In genomic region chr20:41327178-41327577, GRCh38 we compare ENCODE assay signal across 26 cellular contexts. TPM values are rescaled to one million over a fixed set of nuclear protein-coding genes. Genes with fewer than 3 reads are reported as not detected.
DNase-seq lines count a peak whose midpoint lies in the region; ATAC-seq, FAIRE-seq and TF ChIP-seq lines count a peak whose summit lies in the region.
"Had no signal": no experiment of that assay in that cellular context is flagged by ENCODE, and none has a peak within 500 bp of the region (broad histone marks: within the 10 kb centered on the region; RNA-seq: fewer than 3 reads in every experiment).

No MANE protein-coding gene starts in this region.

- H3K9ac ChIP-seq in mammary epithelial cell (ENCODE audit: insufficient read depth, low read length) (no peak overlapping the region), keratinocyte (ENCODE audit: control insufficient read depth, extremely low read depth, insufficient read depth, low read length) (no peak overlapping the region)
- H3K9ac ChIP-seq: BLaER1 treated with 17β-estradiol and CSF1 and Interleukin-3, amounts not matched to agents 10 nM and 100 nM had no signal

- POLR2A ChIA-PET in MCF 10A (lab: Yijun Ruan, JAX): interaction anchor here (1.3 to 4.9 kb wide), 2 partner anchors 14 to 94 kb away, joined by 6 to 48 read pairs; partner anchors contain the start of gene LPIN3
- POLR2A ChIA-PET in naive thymus-derived CD8-positive, alpha-beta T cell (lab: Charles Lee): interaction anchor here (0.6 kb wide), 1 partner anchor 286 kb away, joined by 4 read pairs; no protein-coding TSS in a partner anchor

- H3K9me3 ChIP-seq in mammary epithelial cell (replicated peaks; ENCODE audit: insufficient read depth, low read length): no peaks in the 10 kb centered on the region
- H3K9me3 ChIP-seq in ascending aorta: no peaks in the 10 kb centered on the region
- no peaks in the 10 kb centered on the region for H3K9me3 ChIP-seq in keratinocyte (ENCODE audit: control insufficient read depth, low read depth, low read length)
- H3K9me3 ChIP-seq: BLaER1 treated with 17β-estradiol and CSF1 and Interleukin-3, amounts not matched to agents 10 nM and 100 nM had no signal

- BruUV-seq in mammary epithelial cell (replicated peaks; lab: Mats Ljungman, UMichigan) (no TSS peak), MCF 10A (replicated peaks; lab: Mats Ljungman, UMichigan) (no TSS peak)

- no peaks in the 10 kb centered on the region for H3K36me3 ChIP-seq in mammary epithelial cell (ENCODE audit: insufficient read depth, low read length)
- no peaks in the 10 kb centered on the region for H3K36me3 ChIP-seq in ascending aorta
- no peaks in the 10 kb centered on the region for H3K36me3 ChIP-seq in keratinocyte (ENCODE audit: control insufficient read depth in 2 of 2, extremely low read depth in 1 of 2, insufficient read depth in 2 of 2, low read length in 2 of 2)
- H3K36me3 ChIP-seq: BLaER1 treated with 17β-estradiol and CSF1 and Interleukin-3, amounts not matched to agents 10 nM and 100 nM had no signal

- H3K9me1 ChIP-seq in keratinocyte (ENCODE audit: control insufficient read depth, extremely low read depth, insufficient read depth, low read length): no peaks in the 10 kb centered on the region

- H3K9me3 Mint-ChIP-seq in MCF 10A (ENCODE audit: unreplicated experiment): no peaks in the 10 kb centered on the region
- H3K9me3 Mint-ChIP-seq in naive thymus-derived CD8-positive, alpha-beta T cell: no peaks in the 10 kb centered on the region
- H3K9me3 Mint-ChIP-seq: CD4-positive, alpha-beta memory T cell had no signal

- in situ Hi-C loops in mammary epithelial cell (cut with MboI; ENCODE audit: low sequenced_read_pairs in 2 of 2): loop anchor here in 1 of 2 donors (25.0 kb wide), 1 partner anchor 340 kb away; no protein-coding TSS in a partner anchor

- H3K4me1 Mint-ChIP-seq in MCF 10A (ENCODE audit: insufficient read depth, unreplicated experiment): peaks cover 15% of the 10 kb centered on the region
- H3K4me1 Mint-ChIP-seq in naive thymus-derived CD8-positive, alpha-beta T cell: peaks cover 5 to 16% (median 13%) of the 10 kb centered on the region in 4 donors

- H3K36me3 Mint-ChIP-seq in MCF 10A (ENCODE audit: insufficient read depth, unreplicated experiment): no peaks in the 10 kb centered on the region
- H3K36me3 Mint-ChIP-seq in naive thymus-derived CD8-positive, alpha-beta T cell: no peaks in the 10 kb centered on the region
- H3K36me3 Mint-ChIP-seq: CD4-positive, alpha-beta memory T cell had no signal

- dilution Hi-C loops in mammary epithelial cell (cut with HindIII; ENCODE audit: low sequenced_read_pairs) (no loop called here), keratinocyte (cut with MboI; ENCODE audit: extremely low pct_ligation_motif_present, low sequenced_read_pairs) (no loop called here)

- H3K4me2 ChIP-seq in mammary epithelial cell (ENCODE audit: insufficient read depth, low read depth, low read length) (no peak overlapping the region), keratinocyte (ENCODE audit: control insufficient read depth, extremely low read depth, insufficient read depth, low read depth, low read length) (no peak overlapping the region)
- H3K4me2 ChIP-seq: BLaER1 treated with 17β-estradiol and CSF1 and Interleukin-3, amounts not matched to agents 10 nM and 100 nM; PC-9 had no signal

- no peak overlapping the region for H3K27ac Mint-ChIP-seq in MCF 10A (ENCODE audit: low read depth, unreplicated experiment)
- no peak overlapping the region for H3K27ac Mint-ChIP-seq in naive thymus-derived CD8-positive, alpha-beta T cell

- H3K79me2 ChIP-seq in mammary epithelial cell (ENCODE audit: insufficient read depth, low read length) (no peaks in the 10 kb centered on the region), keratinocyte (ENCODE audit: control insufficient read depth, insufficient read depth, low read length) (no peaks in the 10 kb centered on the region)

- no peaks in the 10 kb centered on the region for H3K27me3 Mint-ChIP-seq in MCF 10A (ENCODE audit: insufficient read depth, unreplicated experiment)
- no peaks in the 10 kb centered on the region for H3K27me3 Mint-ChIP-seq in naive thymus-derived CD8-positive, alpha-beta T cell

- no peak for ATAC-seq in naive thymus-derived CD8-positive, alpha-beta T cell

- no peak overlapping the region for H3K4me3 Mint-ChIP-seq in MCF 10A (ENCODE audit: unreplicated experiment)
- no peak overlapping the region for H3K4me3 Mint-ChIP-seq in naive thymus-derived CD8-positive, alpha-beta T cell
- H3K4me3 Mint-ChIP-seq: CD4-positive, alpha-beta memory T cell had no signal

- H4K20me1 ChIP-seq in mammary epithelial cell (ENCODE audit: insufficient read depth, low read length): no peaks in the 10 kb centered on the region
- H4K20me1 ChIP-seq in keratinocyte (ENCODE audit: control insufficient read depth, extremely low read depth, insufficient read depth, low read length): no peaks in the 10 kb centered on the region
- H4K20me1 ChIP-seq: BLaER1 treated with 17β-estradiol and CSF1 and Interleukin-3, amounts not matched to agents 10 nM and 100 nM had no signal

- FAIRE-seq in keratinocyte (lab: Jason Lieb, UNC): no peak
- FAIRE-seq: GM12891, H1 had no signal

- no peak for DNase-seq in mammary epithelial cell
- DNase-seq in MCF 10A (ENCODE audit: unreplicated experiment): no peak
- peak in 1 of 2 donors; percentile 34 for DNase-seq in ascending aorta (ENCODE audit: low spot score in 2 of 2)
- no peak for DNase-seq in keratinocyte (ENCODE audit: low read depth, low spot score)
- DNase-seq in NCI-H510A treated with DMSO at 0.1 percent for 48 hours (lab: John Stamatoyannopoulos, UW): no peak
- no peak for DNase-seq in naive thymus-derived CD8-positive, alpha-beta T cell
- no peak for DNase-seq in stimulated activated naive CD4-positive, alpha-beta T cell (lab: John Stamatoyannopoulos, UW)
- no peak for DNase-seq in activated gamma-delta T cell (lab: John Stamatoyannopoulos, UW)
- DNase-seq: ACHN; CD4-positive, alpha-beta memory T cell; DND-41; KG1; NCI-H1105; NCI-H146; NCI-H2029; NCI-H2227 treated with DMSO at 0.1 percent for 48 hours; NCI-H510A; NCI-H748 treated with DMSO at 0.1 percent for 48 hours; PC-9; RPMI8226; SHP77 treated with DMSO at 0.1 percent for 48 hours had no signal

- H3K27ac ChIP-seq in mammary epithelial cell (ENCODE audit: insufficient read depth, low read depth, low read length) (no peak overlapping the region), ascending aorta (peak overlapping the region; percentile 38 to 89), keratinocyte (ENCODE audit: control insufficient read depth, insufficient read depth, low read length) (no peak overlapping the region)
- H3K27ac ChIP-seq: 22Rv1; BLaER1 treated with 17β-estradiol and CSF1 and Interleukin-3, amounts not matched to agents 10 nM and 100 nM; PC-9; SK-N-MC had no signal

- intact Hi-C loops in mammary epithelial cell (cut with micrococcal nuclease) (loop anchor here (5.0 kb wide), 1 partner anchor 65 kb away; no protein-coding TSS in a partner anchor), MCF 10A (cut with micrococcal nuclease) (loop anchor here (10.0 kb wide), 1 partner anchor 322 kb away; no protein-coding TSS in a partner anchor), ascending aorta (cut with DNase I) (no loop called here)

- no peak for TF ChIP-seq CTCF in mammary epithelial cell (conservative IDR thresholded peaks at IDR 0.05 in 1 of 2, IDR thresholded peaks at IDR 0.05 in 1 of 2; ENCODE audit: extremely low read depth in 1 of 2, insufficient read depth in 1 of 2, low read depth in 1 of 2, low read length in 2 of 2)
- TF ChIP-seq CTCF in MCF 10A (IDR thresholded peaks at IDR 0.05; ENCODE audit: unreplicated experiment): no peak
- no peak for TF ChIP-seq CTCF in ascending aorta (IDR thresholded peaks at IDR 0.05)
- TF ChIP-seq CTCF in keratinocyte (optimal IDR thresholded peaks at IDR 0.05 in 1 of 3, IDR thresholded peaks at IDR 0.05 in 1 of 3, conservative IDR thresholded peaks at IDR 0.05 in 1 of 3; ENCODE audit: extremely low read depth in 1 of 3, insufficient read depth in 2 of 3, low read length in 3 of 3): no peak

- WGBS in mammary epithelial cell (ENCODE audit: low coverage, missing lambda C conversion rate): 92% methylated on average over 5 of the region's 5 CpGs

- H2AFZ ChIP-seq in mammary epithelial cell (ENCODE audit: low read depth, low read length): peak overlapping the region; percentile 31
- peak overlapping the region; percentile 12 for H2AFZ ChIP-seq in keratinocyte (ENCODE audit: control insufficient read depth, low read length)
- H2AFZ ChIP-seq: PC-9 had no signal

- CTCF ChIA-PET in mammary epithelial cell (lab: Charles Lee; ENCODE audit: low non-redundant PET) (no interaction called here), MCF 10A (lab: Yijun Ruan, JAX) (interaction anchor here (1.0 to 2.1 kb wide), 5 partner anchors 12 to 192 kb away, joined by 4 to 12 read pairs (median 6); partner anchors contain the start of gene LPIN3)

- H3K27me3 ChIP-seq in mammary epithelial cell (ENCODE audit: insufficient read depth, low read length): no peaks in the 10 kb centered on the region
- H3K27me3 ChIP-seq in ascending aorta: no peaks in the 10 kb centered on the region
- no peaks in the 10 kb centered on the region for H3K27me3 ChIP-seq in keratinocyte (ENCODE audit: control insufficient read depth, extremely low read depth, insufficient read depth, low read length)
- H3K27me3 ChIP-seq: BLaER1 treated with 17β-estradiol and CSF1 and Interleukin-3, amounts not matched to agents 10 nM and 100 nM had no signal

- H3K4me3 ChIP-seq in mammary epithelial cell (replicated peaks in 1 of 3; ENCODE audit: insufficient read depth in 1 of 3, low read depth in 2 of 3, low read length in 3 of 3) (no peak overlapping the region), ascending aorta (no peak overlapping the region), keratinocyte (ENCODE audit: control insufficient read depth in 2 of 3, extremely low read depth in 1 of 3, insufficient read depth in 2 of 3, low read depth in 1 of 3, low read length in 3 of 3) (no peak overlapping the region)
- H3K4me3 ChIP-seq: BLaER1 treated with 17β-estradiol and CSF1 and Interleukin-3, amounts not matched to agents 10 nM and 100 nM; PC-9; SK-N-MC had no signal

- H3K4me1 ChIP-seq in mammary epithelial cell (ENCODE audit: insufficient read depth, low read length): peaks cover 22% of the 10 kb centered on the region
- peaks cover 9 to 14% of the 10 kb centered on the region in 2 donors for H3K4me1 ChIP-seq in ascending aorta
- H3K4me1 ChIP-seq in keratinocyte (ENCODE audit: control insufficient read depth, extremely low read depth, insufficient read depth, low read length): peaks cover 18% of the 10 kb centered on the region

RNA-seq across cellular contexts. Expression of gene ZHX3, which starts 9.6 kb away (rescaled TPM):
- total RNA-seq in mammary epithelial cell: 10 to 100 TPM; 27.0 to 39.7 TPM
- 15.3 TPM for polyA plus RNA-seq in mammary epithelial cell
- 49.7 TPM for polyA minus RNA-seq in mammary epithelial cell
- total RNA-seq in MCF 10A (2022): 23.8 and 34.1 TPM in 2 replicates
- total RNA-seq in ascending aorta: 53.3 TPM
- polyA plus RNA-seq in keratinocyte: 12.6 to 19.6 TPM (median 16.5 TPM) in 3 replicates
- polyA plus RNA-seq in keratinocyte (2011; ENCODE audit: low read depth): 7.5 TPM
- polyA plus RNA-seq in keratinocyte (2011; cell fraction: cytosol; rRNA removed): 17.2 and 21.0 TPM in 2 replicates
- 30.8 and 35.5 TPM in 2 replicates for polyA plus RNA-seq in keratinocyte (2011; cell fraction: nucleus; rRNA removed)
- polyA plus RNA-seq in keratinocyte (2012; ENCODE audit: low replicate concordance): 6.7 and 16.3 TPM in 2 replicates
- polyA minus RNA-seq in keratinocyte: 33.7 to 81.9 TPM (median 44.3 TPM) in 3 replicates
- polyA minus RNA-seq in keratinocyte (2011; cell fraction: cytosol; rRNA and poly(A)+ RNA removed): 21.5 TPM
- polyA minus RNA-seq in keratinocyte (2011; cell fraction: nucleus; rRNA and poly(A)+ RNA removed): 14.6 and 35.0 TPM in 2 replicates
- total RNA-seq in naive thymus-derived CD8-positive, alpha-beta T cell: 10 to 100 TPM; 10.4 to 10.5 TPM
- 10 to 100 TPM in 1 of 3 donors, 1 to 10 TPM in 2; 3.3 to 14.4 (median 5.0) TPM for polyA plus RNA-seq in naive thymus-derived CD8-positive, alpha-beta T cell

RNA-seq across cellular contexts. Expression of gene LPIN3, which starts 13.4 kb away (rescaled TPM):
- total RNA-seq in mammary epithelial cell (10 to 100 TPM; 16.0 to 20.8 TPM), MCF 10A (2022) (16.5 and 18.9 TPM in 2 replicates), ascending aorta (63.0 TPM)
- polyA plus RNA-seq in mammary epithelial cell (16.2 TPM), keratinocyte (15.6 to 32.4 TPM (median 18.1 TPM) in 3 replicates)
- polyA minus RNA-seq in mammary epithelial cell (16.2 TPM), keratinocyte (24.5 to 32.6 TPM (median 26.3 TPM) in 3 replicates)
- 6.8 TPM for polyA plus RNA-seq in keratinocyte (2011; ENCODE audit: low read depth)
- 5.0 and 6.8 TPM in 2 replicates for polyA plus RNA-seq in keratinocyte (2011; cell fraction: cytosol; rRNA removed)
- polyA plus RNA-seq in keratinocyte (2011; cell fraction: nucleus; rRNA removed): 99.7 and 132 TPM in 2 replicates
- 12.8 and 16.4 TPM in 2 replicates for polyA plus RNA-seq in keratinocyte (2012; ENCODE audit: low replicate concordance)
- polyA minus RNA-seq in keratinocyte (2011; cell fraction: cytosol; rRNA and poly(A)+ RNA removed): 6.7 TPM
- polyA minus RNA-seq in keratinocyte (2011; cell fraction: nucleus; rRNA and poly(A)+ RNA removed): 30.2 and 32.1 TPM in 2 replicates
- total RNA-seq in naive thymus-derived CD8-positive, alpha-beta T cell: 1 to 10 TPM in 1 of 2 experiments, under 1 TPM in 1; 0.44 to 1.0 TPM
- polyA plus RNA-seq in naive thymus-derived CD8-positive, alpha-beta T cell: under 1 TPM in 1 of 3 donors, not detected in 2; 0.15 TPM
- polyA plus RNA-seq: CD4-positive, alpha-beta memory T cell had no signal

RNA-seq across cellular contexts. Expression of gene EMILIN3, which starts 39.4 kb away (rescaled TPM):
- total RNA-seq in mammary epithelial cell: not detected
- 0.02 TPM for polyA plus RNA-seq in mammary epithelial cell
- not detected for polyA minus RNA-seq in mammary epithelial cell
- total RNA-seq in MCF 10A (2022): not detected in 2 replicates
- total RNA-seq in ascending aorta: 0.53 TPM
- not detected in 3 replicates for polyA plus RNA-seq in keratinocyte
- polyA plus RNA-seq in keratinocyte (2011; ENCODE audit: low read depth): not detected
- not detected in 2 replicates for polyA plus RNA-seq in keratinocyte (2011; cell fraction: cytosol; rRNA removed)
- not detected in 2 replicates for polyA plus RNA-seq in keratinocyte (2011; cell fraction: nucleus; rRNA removed)
- polyA plus RNA-seq in keratinocyte (2012; ENCODE audit: low replicate concordance): 0.07 TPM in 1 of 2 replicates, not detected in the other
- not detected in 3 replicates for polyA minus RNA-seq in keratinocyte
- not detected for polyA minus RNA-seq in keratinocyte (2011; cell fraction: cytosol; rRNA and poly(A)+ RNA removed)
- polyA minus RNA-seq in keratinocyte (2011; cell fraction: nucleus; rRNA and poly(A)+ RNA removed): not detected in 2 replicates
- not detected for total RNA-seq in naive thymus-derived CD8-positive, alpha-beta T cell
- polyA plus RNA-seq in naive thymus-derived CD8-positive, alpha-beta T cell: under 1 TPM in 1 of 3 donors, not detected in 2; 0.13 TPM
- total RNA-seq: CD4-positive, alpha-beta memory T cell; PC-9 had no signal
- polyA plus RNA-seq: CD4-positive, alpha-beta memory T cell had no signal

Comparison
In these comparisons a context has a peak if more than half of its experiments do, and no peak if none do; other contexts are left out.
1. H3K27ac ChIP-seq: peak in ascending aorta (2 of 2); none in mammary epithelial cell (single experiment) and keratinocyte (single experiment).